ENCODE assay signal across 19 cellular contexts in genomic region chr12:19916193-19916498, GRCh38.
A peak's percentile ranks its signal among the peaks of the same experiment; 100 is the strongest.
DNase-seq lines count a peak whose midpoint lies in the region; ATAC-seq, FAIRE-seq and TF ChIP-seq lines count a peak whose summit lies in the region.
"Had no signal": no experiment of that assay in that cellular context is flagged by ENCODE, and none has a peak within 500 bp of the region (broad histone marks: within the 10 kb centered on the region; RNA-seq: fewer than 3 reads in every experiment).

No MANE protein-coding gene starts in this region.

- peaks cover 6% of the 10 kb centered on the region for H3K4me1 ChIP-seq in MM.1S (ENCODE audit: low read length)
- H3K4me1 ChIP-seq in pancreas = peaks cover 0 to 30% (median 6%) of the 10 kb centered on the region in 3 donors
- no peaks in the 10 kb centered on the region for H3K4me1 ChIP-seq in osteoblast (ENCODE audit: insufficient read depth, low read length)

- TF ChIP-seq CTCF in MM.1S (IDR thresholded peaks at IDR 0.05; ENCODE audit: low read length) (no peak), brain (conservative IDR thresholded peaks at IDR 0.05) (no peak), pancreas (IDR thresholded peaks at IDR 0.05) (no peak), osteoblast (IDR thresholded peaks at IDR 0.05; ENCODE audit: extremely low read depth, low read depth, low read length) (no peak)

- H3K27ac ChIP-seq in MM.1S (ENCODE audit: low read length) = no peak overlapping the region
- H3K27ac ChIP-seq in pancreas = no peak overlapping the region
- H3K27ac ChIP-seq in osteoblast (ENCODE audit: low read depth, low read length) = no peak overlapping the region
- H3K27ac ChIP-seq: upper lobe of left lung had no signal

- no peak overlapping the region for H3K4me2 ChIP-seq in MM.1S (ENCODE audit: low read depth, low read length)
- no peak overlapping the region for H3K4me2 ChIP-seq in osteoblast (ENCODE audit: insufficient read depth, low read length)

- H3K79me2 ChIP-seq in MM.1S (ENCODE audit: low read length) (no peaks in the 10 kb centered on the region), osteoblast (ENCODE audit: insufficient read depth, low read length) (no peaks in the 10 kb centered on the region)

- no peaks in the 10 kb centered on the region for H3F3A ChIP-seq in MM.1S (ENCODE audit: insufficient read depth, low read length)

- H3K4me1 Mint-ChIP-seq in brain = peaks cover 52% of the 10 kb centered on the region
- H3K4me1 Mint-ChIP-seq: T-cell had no signal

- H3K9me3 ChIP-seq in MM.1S (replicated peaks; ENCODE audit: insufficient read depth, low read length) (no peaks in the 10 kb centered on the region), pancreas (no peaks in the 10 kb centered on the region), osteoblast (ENCODE audit: low read depth, low read length) (no peaks in the 10 kb centered on the region)
- H3K9me3 ChIP-seq: upper lobe of left lung had no signal

- H3K27ac Mint-ChIP-seq in brain = peak overlapping the region in 3 of 5 experiments; percentile 20 to 75 (median 63)
- H3K27ac Mint-ChIP-seq: T-cell had no signal

- no peak overlapping the region for H3K4me3 Mint-ChIP-seq in brain
- H3K4me3 Mint-ChIP-seq: nephron, T-cell had no signal

- peak in 3 of 4 donors; percentile 53 to 57 (median 54) for ATAC-seq in pancreas
- ATAC-seq: HepG2, T-cell had no signal

- H4K20me1 ChIP-seq in MM.1S (ENCODE audit: insufficient read depth, low read length) (no peaks in the 10 kb centered on the region), osteoblast (ENCODE audit: insufficient read depth, low read length) (no peaks in the 10 kb centered on the region)

- no peaks in the 10 kb centered on the region for H3K36me3 ChIP-seq in MM.1S (replicated peaks; ENCODE audit: insufficient read depth, low read length)
- no peaks in the 10 kb centered on the region for H3K36me3 ChIP-seq in pancreas
- H3K36me3 ChIP-seq in osteoblast (ENCODE audit: insufficient read depth, low read length) = no peaks in the 10 kb centered on the region
- H3K36me3 ChIP-seq: upper lobe of left lung had no signal

- H3K27me3 ChIP-seq in MM.1S (replicated peaks; ENCODE audit: insufficient read depth, low read length) (no peaks in the 10 kb centered on the region), pancreas (no peaks in the 10 kb centered on the region), osteoblast (ENCODE audit: insufficient read depth, low read length) (no peaks in the 10 kb centered on the region)
- H3K27me3 ChIP-seq: upper lobe of left lung had no signal

- H3K4me3 ChIP-seq in MM.1S (ENCODE audit: low read length) (no peak overlapping the region), pancreas (no peak overlapping the region), osteoblast (ENCODE audit: insufficient read depth, low read length) (no peak overlapping the region)
- H3K4me3 ChIP-seq: upper lobe of left lung had no signal

- no peaks in the 10 kb centered on the region for H3K27me3 Mint-ChIP-seq in brain

- intact Hi-C loops in pancreas (cut with DNase I) = loop anchor here in 1 of 3 donors (10.0 kb wide), 1 partner anchor 689 kb away; no protein-coding TSS in a partner anchor

- peak overlapping the region; percentile 40; the same call in 1 of the 2 replicates for H2AFZ ChIP-seq in MM.1S (ENCODE audit: low read length)
- H2AFZ ChIP-seq in osteoblast (ENCODE audit: low read length) = no peak overlapping the region

- no peaks in the 10 kb centered on the region for H3K9me2 ChIP-seq in MM.1S (replicated peaks; ENCODE audit: insufficient read depth, low read length)

- no peaks in the 10 kb centered on the region for H3K9me3 Mint-ChIP-seq in brain
- H3K9me3 Mint-ChIP-seq: nephron had no signal

- FAIRE-seq in pancreas (lab: Jason Lieb, UNC) = no peak
- FAIRE-seq: GM18507, HepG2 had no signal

- no peaks in the 10 kb centered on the region for H3K36me3 Mint-ChIP-seq in brain
- H3K36me3 Mint-ChIP-seq: T-cell had no signal

- peak; percentile 7 for DNase-seq in NCI-H82 (lab: John Stamatoyannopoulos, UW)
- no peak for DNase-seq in NCI-H82 treated with DMSO at 0.1 percent for 48 hours (lab: John Stamatoyannopoulos, UW; ENCODE audit: unreplicated experiment)
- DNase-seq in MM.1S = no peak
- no peak for DNase-seq in pancreas
- no peak for DNase-seq in Kasumi-1 (lab: John Stamatoyannopoulos, UW)
- no peak for DNase-seq in osteoblast (ENCODE audit: insufficient read length, low spot score, missing footprints)
- no peak for DNase-seq in AG20443 (ENCODE audit: low spot score)
- DNase-seq: activated CD4-positive, alpha-beta T cell treated with anti-CD3 and anti-CD28 coated beads, Interleukin-2, amount 50 U/mL, for 1 hour; DND-41; head of caudate nucleus; mammary epithelial cell; NK-92 treated with Interleukin-12 subunit alpha and Interleukin-12 subunit beta, amount 100 ng/mL, for 24 hours; stimulated activated naive CD4-positive, alpha-beta T cell; T-cell; upper lobe of left lung had no signal

- no peak overlapping the region for H3K9ac ChIP-seq in MM.1S (ENCODE audit: low read length)
